Comparison of ENCODE assay signal across 14 cellular contexts in genomic region chr3:74613060-74613459, GRCh38. TPM values are rescaled to one million over a fixed set of nuclear protein-coding genes. Genes with fewer than 3 reads are reported as not detected.
DNase-seq lines count a peak whose midpoint lies in the region; ATAC-seq and TF ChIP-seq lines count a peak whose summit lies in the region.
"Had no signal": no experiment of that assay in that cellular context is flagged by ENCODE, and none has a peak within 500 bp of the region (broad histone marks: within the 10 kb centered on the region; RNA-seq: fewer than 3 reads in every experiment).

No MANE protein-coding gene starts in this region.

- no peaks in the 10 kb centered on the region for H3K4me1 Mint-ChIP-seq in nephron progenitor cell

- H3K36me3 Mint-ChIP-seq in nephron progenitor cell (ENCODE audit: low read depth) = no peaks in the 10 kb centered on the region
- H3K36me3 Mint-ChIP-seq: activated CD4-positive, alpha-beta memory T cell treated with anti-CD3 and anti-CD28 coated beads for 36 hours; activated naive CD8-positive, alpha-beta T cell had no signal

- H3K27me3 Mint-ChIP-seq in nephron progenitor cell (ENCODE audit: low read depth, poor library complexity) = peaks cover 92% of the 10 kb centered on the region

- no peak for TF ChIP-seq POLR2A in heart left ventricle (IDR thresholded peaks at IDR 0.05)
- no peak for TF ChIP-seq POLR2A in erythroblast (IDR thresholded peaks at IDR 0.05; ENCODE audit: low read length)

- H3K27ac ChIP-seq in heart left ventricle (no peak overlapping the region), ectodermal cell (ENCODE audit: insufficient read depth, low read depth, low read length, poor library complexity, severe bottlenecking) (no peak overlapping the region), urinary bladder (ENCODE audit: low read depth) (no peak overlapping the region)

- intact Hi-C loops in heart left ventricle (cut with DNase I) = no loop called here
- intact Hi-C loops in cardiac septum (cut with DNase I) = no loop called here

- H3K4me3 ChIP-seq in heart left ventricle = peak overlapping the region in 7 of 12 donors; percentile 17 to 56 (median 39)
- peak overlapping the region; percentile 31 for H3K4me3 ChIP-seq in ectodermal cell (ENCODE audit: insufficient read depth, low read depth, low read length)
- peak overlapping the region; percentile 73 for H3K4me3 ChIP-seq in urinary bladder (ENCODE audit: low read depth, low read length)

- peak overlapping the region; percentile 80 for H3K4me3 Mint-ChIP-seq in nephron progenitor cell
- H3K4me3 Mint-ChIP-seq: activated CD4-positive, alpha-beta memory T cell treated with anti-CD3 and anti-CD28 coated beads for 36 hours; activated naive CD8-positive, alpha-beta T cell had no signal

- H3K27ac Mint-ChIP-seq in nephron progenitor cell = no peak overlapping the region
- H3K27ac Mint-ChIP-seq: activated CD4-positive, alpha-beta memory T cell treated with anti-CD3 and anti-CD28 coated beads for 36 hours; activated naive CD8-positive, alpha-beta T cell had no signal

- H3K36me3 ChIP-seq in heart left ventricle = no peaks in the 10 kb centered on the region
- H3K36me3 ChIP-seq in ectodermal cell (ENCODE audit: control insufficient read depth, insufficient read depth, low read length) = no peaks in the 10 kb centered on the region
- no peaks in the 10 kb centered on the region for H3K36me3 ChIP-seq in urinary bladder (ENCODE audit: insufficient read depth)

- DNase-seq in heart left ventricle = no peak
- no peak for DNase-seq in cardiac septum (ENCODE audit: low spot score)
- DNase-seq in nephron progenitor cell = no peak
- DNase-seq in MV-4-11 (lab: John Stamatoyannopoulos, UW) = no peak
- DNase-seq in erythroblast (lab: John Stamatoyannopoulos, UW) = no peak
- no peak for DNase-seq in activated T-cell treated with anti-CD3 and anti-CD28 coated beads, Interleukin-2, amount 50 U/mL, for 48 hours
- DNase-seq: activated CD4-positive, alpha-beta memory T cell treated with anti-CD3 and anti-CD28 coated beads for 36 hours; AML-193; effector CD8-positive, alpha-beta T cell; NCI-H226 had no signal

- ATAC-seq in heart left ventricle = no peak

- H3K9me3 Mint-ChIP-seq in nephron progenitor cell = no peaks in the 10 kb centered on the region

- WGBS in heart left ventricle, 4 donors = 26 to 38% (median 34%) methylated on average over 2 of the region's 2 CpGs
- 76 to 88% methylated on average over 1 of the region's 2 CpGs for WGBS in ectodermal cell, 2 experiments
- WGBS in urinary bladder = 41% methylated on average over 2 of the region's 2 CpGs

- TF ChIP-seq CTCF in heart left ventricle (IDR thresholded peaks at IDR 0.05) (no peak), nephron progenitor cell (IDR thresholded peaks at IDR 0.05) (no peak)

- peaks cover 0 to 12% (median 0%) of the 10 kb centered on the region in 12 donors for H3K4me1 ChIP-seq in heart left ventricle
- H3K4me1 ChIP-seq in ectodermal cell (ENCODE audit: control insufficient read depth, insufficient read depth, low read length) = no peaks in the 10 kb centered on the region
- H3K4me1 ChIP-seq in urinary bladder (ENCODE audit: insufficient read depth) = no peaks in the 10 kb centered on the region

- H3K27me3 ChIP-seq in heart left ventricle = peaks cover 0 to 37% (median 3%) of the 10 kb centered on the region in 9 donors
- H3K27me3 ChIP-seq in ectodermal cell (ENCODE audit: control insufficient read depth, insufficient read depth, low read length, poor library complexity, severe bottlenecking) = peaks cover 59% of the 10 kb centered on the region

- H3K9me3 ChIP-seq in heart left ventricle = no peaks in the 10 kb centered on the region
- H3K9me3 ChIP-seq in ectodermal cell (ENCODE audit: control insufficient read depth, low read length) = no peaks in the 10 kb centered on the region

RNA-seq across cellular contexts. Expression of gene CNTN3, which starts 1.4 kb away (rescaled TPM):
- total RNA-seq in heart left ventricle (1 to 10 TPM in 6 of 9 donors, under 1 TPM in 3; 0.25 to 4.3 (median 1.7) TPM), cardiac septum (1.3 TPM), urinary bladder (27.1 TPM)
- polyA plus RNA-seq in heart left ventricle (1 to 10 TPM; 2.7 to 3.6 TPM), urinary bladder (10.2 TPM)
- 3.2 TPM for polyA plus RNA-seq in ectodermal cell (2013, experiment 1 of 4)
- polyA plus RNA-seq in ectodermal cell (2013, experiment 2 of 4) = 3.3 TPM
- 4.6 TPM for polyA plus RNA-seq in ectodermal cell (2013, experiment 3 of 4)
- polyA plus RNA-seq in ectodermal cell (2013, experiment 4 of 4) = 5.1 TPM
- total RNA-seq: activated CD4-positive, alpha-beta memory T cell treated with anti-CD3 and anti-CD28 coated beads for 36 hours; H4 had no signal
